ENCODE assay signal across 29 cellular contexts in the genomic region with DNA sequence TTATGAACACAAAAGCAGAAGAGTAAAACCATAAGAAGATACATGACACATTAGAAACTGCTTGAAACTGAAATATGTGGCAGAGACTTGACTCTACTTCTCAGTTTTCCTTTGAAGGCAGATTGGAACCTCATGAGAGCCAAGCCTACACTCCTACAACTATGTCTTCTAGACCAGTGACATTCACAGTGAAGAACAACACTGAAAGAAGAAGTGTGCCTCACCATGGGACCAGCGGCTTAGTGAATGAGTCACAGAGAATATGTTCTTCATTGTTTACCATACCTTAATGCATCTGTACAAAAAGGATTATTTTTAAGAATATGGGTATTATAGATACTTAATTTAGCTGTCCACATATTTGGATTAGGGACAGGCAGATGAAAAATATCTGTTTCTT.
"Had no signal": no experiment of that assay in that cellular context is flagged by ENCODE, and none has a peak within 500 bp of the region (broad histone marks: within the 10 kb centered on the region; RNA-seq: fewer than 3 reads in every experiment).

No MANE protein-coding gene starts in this region.

- FAIRE-seq: bronchial epithelial cell, TTC549 had no signal

- ATAC-seq: activated CD8-positive, alpha-beta memory T cell treated with anti-CD3 and anti-CD28 coated beads, Interleukin-2, amount 10 ng/mL, durations not matched to agents 7 days and 5 days; activated naive CD4-positive, alpha-beta T cell treated with anti-CD3 and anti-CD28 coated beads, Interleukin-2, amount 50 U/mL, for 72 hours; activated naive CD8-positive, alpha-beta T cell treated with anti-CD3 and anti-CD28 coated beads, Interleukin-2, amount 50 U/mL, for 24 hours; body of pancreas; T-helper 17 cell had no signal

- DNase-seq: activated B cell treated with CpG ODN at 0.5 μM for 24 hours; activated CD4-positive, alpha-beta T cell treated with anti-CD3 and anti-CD28 coated beads for 1 hour; activated CD4-positive, alpha-beta T cell treated with anti-CD3 and anti-CD28 coated beads, Interleukin-2, amount 10 ng/mL, durations not matched to agents 24 days and 14 days; activated CD4-positive, alpha-beta T cell treated with anti-CD3 and anti-CD28 coated beads, Interleukin-2, amount 50 U/mL, for 48 hours; activated CD8-positive, alpha-beta memory T cell treated with anti-CD3 and anti-CD28 coated beads, Interleukin-2, amount 10 ng/mL, durations not matched to agents 7 days and 5 days; activated effector memory CD4-positive, alpha-beta T cell treated with anti-CD3 and anti-CD28 coated beads, Interleukin-2, amount 50 U/mL, for 16 hours; activated naive CD4-positive, alpha-beta T cell treated with Interleukin-2 at 50 U/mL for 16 hours; activated naive CD8-positive, alpha-beta T cell treated with anti-CD3 and anti-CD28 coated beads, Interleukin-2, amount 50 U/mL, for 24 hours; activated T-cell treated with anti-CD3 and anti-CD28 coated beads, Interleukin-2, amount 50 U/mL, for 24 hours; amniotic stem cell; body of pancreas; central memory CD4-positive, alpha-beta T cell; MG63; NCI-H1092; NCI-H1417 treated with DMSO at 0.1 percent for 48 hours; NCI-H1694; NCI-H2029; NCI-H2107; NCI-H345; NCI-H510A; NCI-H526 treated with DMSO at 0.1 percent for 48 hours; NCI-H82; PC-9; SHP77 treated with DMSO at 0.1 percent for 48 hours; T-helper 17 cell; T-helper 9 cell had no signal
